13 cellular contexts compared by ENCODE assay signal in genomic region chr17:49998836-49999511, GRCh38. TPM values are rescaled to one million over a fixed set of nuclear protein-coding genes. Genes with fewer than 3 reads are reported as not detected.
A peak's percentile ranks its signal among the peaks of the same experiment; 100 is the strongest.
DNase-seq lines count a peak whose midpoint lies in the region; ATAC-seq, FAIRE-seq and TF ChIP-seq lines count a peak whose summit lies in the region.
"Had no signal": no experiment of that assay in that cellular context is flagged by ENCODE, and none has a peak within 500 bp of the region (broad histone marks: within the 10 kb centered on the region; RNA-seq: fewer than 3 reads in every experiment).

No MANE protein-coding gene starts in this region.

- TF ChIP-seq POLR2A in HCT116 (IDR thresholded peaks at IDR 0.05; ENCODE audit: borderline replicate concordance, extremely low read depth, insufficient read depth, insufficient read length) (no peak), GM12878 (IDR thresholded peaks at IDR 0.05; ENCODE audit: low read depth, low read length) (no peak)

- DNase-seq in HCT116 (ENCODE audit: low read depth, low spot score) (no peak), GM12878 (ENCODE audit: low read depth, low spot score) (no peak), BE2C (no peak), SW 1271 (lab: John Stamatoyannopoulos, UW) (no peak), chondrocyte (ENCODE audit: low spot score) (no peak)

- H3K4me3 ChIP-seq in DOHH2 (ENCODE audit: low read length) (no peak overlapping the region), HCT116 (replicated peaks in 1 of 2; ENCODE audit: low read depth in 1 of 2, low read length in 2 of 2) (no peak overlapping the region), GM12878 (no peak overlapping the region), neuron (ENCODE audit: low read length) (no peak overlapping the region), BE2C (ENCODE audit: low read depth, low read length) (no peak overlapping the region; the same call in 1 of the 2 replicates)
- H3K4me3 ChIP-seq: sigmoid colon had no signal

- no peaks in the 10 kb centered on the region for H3K79me2 ChIP-seq in DOHH2 (ENCODE audit: control insufficient read depth, low read length)
- no peaks in the 10 kb centered on the region for H3K79me2 ChIP-seq in HCT116 (ENCODE audit: insufficient read depth, low read length)
- no peaks in the 10 kb centered on the region for H3K79me2 ChIP-seq in GM12878 (ENCODE audit: control insufficient read depth, insufficient read depth, low read length)

- intact Hi-C loops in HCT116 (cut with micrococcal nuclease), result loop anchor here (1.0 kb wide), 2 partner anchors 119 to 138 kb away; no protein-coding TSS in a partner anchor
- intact Hi-C loops in GM12878 (cut with micrococcal nuclease; ENCODE audit: unreplicated experiment), result loop anchor here (1.0 to 10.0 kb wide), 4 partner anchors 47 to 294 kb away; partner anchors contain the start of gene SLC35B1

- no peak overlapping the region for H3K27ac ChIP-seq in DOHH2 (ENCODE audit: low read depth, low read length)
- H3K27ac ChIP-seq in HCT116 (ENCODE audit: low read depth, low read length), result no peak overlapping the region
- no peak overlapping the region for H3K27ac ChIP-seq in GM12878 (ENCODE audit: control insufficient read depth, insufficient read depth)
- H3K27ac ChIP-seq: sigmoid colon had no signal

- peaks cover 63% of the 10 kb centered on the region for H3K27me3 Mint-ChIP-seq in chondrocyte (ENCODE audit: low read depth)

- RAD21 ChIA-PET in HCT116 (lab: Charles Lee; ENCODE audit: low non-redundant PET in 1 of 2, low total read pairs in 2 of 2, uncharacterized antibody in 2 of 2, unreplicated experiment in 2 of 2), result interaction anchor here (0.6 to 3.5 kb wide), 21 partner anchors 30 to 431 kb away, joined by 3 to 36 read pairs (median 5); partner anchors contain the start of genes ITGA3 (in 1 of the 2) and SLC35B1 (in 1 of the 2)
- RAD21 ChIA-PET in GM12878 (lab: Charles Lee; ENCODE audit: unreplicated experiment), result interaction anchor here (0.6 to 3.4 kb wide), 17 partner anchors 12 to 433 kb away, joined by 3 to 19 read pairs (median 7); no protein-coding TSS in a partner anchor

- TF ChIP-seq CTCF in DOHH2 (IDR thresholded peaks at IDR 0.05; ENCODE audit: low read depth, low read length, poor library complexity, severe bottlenecking) (no peak), HCT116 (IDR thresholded peaks at IDR 0.05 in 2 of 3, conservative IDR thresholded peaks at IDR 0.05 in 1 of 3; ENCODE audit: borderline replicate concordance in 1 of 3, insufficient read depth in 1 of 3, low read depth in 2 of 3, low read length in 2 of 3) (no peak), GM12878 (IDR thresholded peaks at IDR 0.05 in 2 of 3, conservative IDR thresholded peaks at IDR 0.05 in 1 of 3; ENCODE audit: control insufficient read depth in 2 of 3, extremely low read depth in 1 of 3, insufficient read depth in 1 of 3, low read depth in 3 of 3, low read length in 3 of 3) (no peak), BE2C (IDR thresholded peaks at IDR 0.05; ENCODE audit: low read depth, low read length) (no peak), chondrocyte (IDR thresholded peaks at IDR 0.05) (no peak)

- in situ Hi-C loops in GM12878 (cut with MboI), result loop anchor here (5.0 to 10.0 kb wide), 2 partner anchors 294 to 427 kb away; partner anchors contain the start of gene SLC35B1

- H3K27me3 ChIP-seq in DOHH2 (ENCODE audit: control insufficient read depth, low read length) (peaks cover 65% of the 10 kb centered on the region), HCT116 (ENCODE audit: insufficient read depth, low read length) (peaks cover 6% of the 10 kb centered on the region; the same call in 1 of the 2 replicates), GM12878 (replicated peaks in 1 of 2; ENCODE audit: control insufficient read depth in 2 of 2, insufficient read depth in 2 of 2, low read length in 1 of 2) (peaks cover 10 to 26% of the 10 kb centered on the region in 2 experiments), neuron (ENCODE audit: insufficient read depth, low read length) (peaks cover 53% of the 10 kb centered on the region), BE2C (peaks cover 43% of the 10 kb centered on the region)

- SMC1A ChIA-PET in GM12878 (lab: Charles Lee; ENCODE audit: uncharacterized antibody, unreplicated experiment), result interaction anchor here (0.7 to 3.4 kb wide), 18 partner anchors 27 to 590 kb away, joined by 3 to 20 read pairs (median 4); no protein-coding TSS in a partner anchor

- no TSS peak for BruUV-seq in HCT116 (replicated peaks; lab: Mats Ljungman, UMichigan)
- no TSS peak for BruUV-seq in GM12878 (replicated peaks; lab: Mats Ljungman, UMichigan)

- H3K4me2 ChIP-seq in DOHH2 (ENCODE audit: low read length) (peak overlapping the region; percentile 44), HCT116 (ENCODE audit: low read length) (peak overlapping the region; percentile 91), GM12878 (ENCODE audit: control insufficient read depth, insufficient read depth) (no peak overlapping the region)

- H3K27ac Mint-ChIP-seq in chondrocyte (ENCODE audit: unreplicated experiment), result no peak overlapping the region
- H3K27ac Mint-ChIP-seq: activated naive CD4-positive, alpha-beta T cell treated with anti-CD3 and anti-CD28 coated beads for 36 hours had no signal

- H3K9ac ChIP-seq in HCT116 (ENCODE audit: low read length) (no peak overlapping the region), GM12878 (ENCODE audit: control insufficient read depth, insufficient read depth, low read length) (peak overlapping the region; percentile 29; the same call in 1 of the 2 replicates)

- CTCF ChIA-PET in HCT116 (lab: Charles Lee) (interaction anchor here (0.6 to 5.6 kb wide), 33 partner anchors 11 to 442 kb away, joined by 3 to 196 read pairs (median 10); partner anchors contain the start of genes ITGA3, KAT7, SLC35B1 and TAC4), GM12878 (lab: Yijun Ruan, JAX) (interaction anchor here (0.6 to 9.3 kb wide), 52 partner anchors 9 to 574 kb away, joined by 3 to 105 read pairs (median 6); partner anchors contain the start of genes DLX4, ITGA3, PDK2 and SLC35B1)

- H3K9me3 ChIP-seq in DOHH2 (ENCODE audit: control insufficient read depth, insufficient read depth, low read length) (no peaks in the 10 kb centered on the region), HCT116 (ENCODE audit: control insufficient read depth in 1 of 2, insufficient read depth in 1 of 2, low read depth in 1 of 2, low read length in 2 of 2) (no peaks in the 10 kb centered on the region), GM12878 (replicated peaks; ENCODE audit: control insufficient read depth, insufficient read depth, low read length) (no peaks in the 10 kb centered on the region; the same call in 1 of the 3 replicates), neuron (ENCODE audit: low read length) (peaks cover 3% of the 10 kb centered on the region), BE2C (no peaks in the 10 kb centered on the region)
- H3K9me3 ChIP-seq: sigmoid colon had no signal

- no peak for TF ChIP-seq EP300 in GM12878 (IDR thresholded peaks at IDR 0.05; ENCODE audit: borderline replicate concordance in 1 of 2, control insufficient read depth in 1 of 2, low read depth in 2 of 2, low read length in 2 of 2)

- H2AFZ ChIP-seq in HCT116 (ENCODE audit: low read depth, low read length, poor library complexity, severe bottlenecking), result peak overlapping the region; percentile 19
- peak overlapping the region; percentile 91 for H2AFZ ChIP-seq in GM12878 (ENCODE audit: control insufficient read depth, low read depth, low read length)
- H2AFZ ChIP-seq in neuron (ENCODE audit: low read depth, low read length), result peak overlapping the region; percentile 77

- no peaks in the 10 kb centered on the region for H4K20me1 ChIP-seq in DOHH2 (ENCODE audit: control insufficient read depth, insufficient read depth, low read depth, low read length)
- no peaks in the 10 kb centered on the region for H4K20me1 ChIP-seq in HCT116 (ENCODE audit: insufficient read depth)
- H4K20me1 ChIP-seq in GM12878 (ENCODE audit: control insufficient read depth, insufficient read depth), result no peaks in the 10 kb centered on the region

- FAIRE-seq in GM12878 (lab: Jason Lieb, UNC), result no peak

- H3K4me1 ChIP-seq in DOHH2 (ENCODE audit: control insufficient read depth, low read length) (peaks cover 10% of the 10 kb centered on the region), HCT116 (ENCODE audit: control insufficient read depth in 1 of 2, insufficient read depth in 2 of 2, low read length in 2 of 2) (peaks cover 14 to 30% of the 10 kb centered on the region in 2 experiments), GM12878 (ENCODE audit: control insufficient read depth, insufficient read depth, low read length) (0 out of 2 replicates have a peak, but pooled peaks cover 3% of the 10 kb centered on the region), neuron (ENCODE audit: insufficient read depth, low read length) (peaks cover 6% of the 10 kb centered on the region), BE2C (no peaks in the 10 kb centered on the region)

- ATAC-seq in HCT116 (no peak), GM12878 (no peak), HG02852 (IDR thresholded peaks at IDR 0.05; ENCODE audit: unreplicated experiment) (no peak)

- TF ChIP-seq RAD21 in HCT116 (IDR thresholded peaks at IDR 0.05; ENCODE audit: low read depth) (no peak), GM12878 (IDR thresholded peaks at IDR 0.05; ENCODE audit: insufficient read depth, low read depth, low read length) (no peak)

- H3F3A ChIP-seq in DOHH2 (ENCODE audit: control insufficient read depth, insufficient read depth), result no peaks in the 10 kb centered on the region

- POLR2A ChIA-PET in HCT116 (lab: Charles Lee) (interaction anchor here (1.0 to 2.5 kb wide), 5 partner anchors 46 to 291 kb away, joined by 3 to 15 read pairs (median 5); partner anchors contain the start of genes ITGA3, KAT7 and SLC35B1), GM12878 (lab: Charles Lee) (no interaction called here)

- no peaks in the 10 kb centered on the region for H3K9me3 Mint-ChIP-seq in chondrocyte (ENCODE audit: low read depth)
- H3K9me3 Mint-ChIP-seq: activated naive CD4-positive, alpha-beta T cell treated with anti-CD3 and anti-CD28 coated beads for 36 hours; IgD-negative memory B cell had no signal

- peaks cover 2% of the 10 kb centered on the region for H3K36me3 Mint-ChIP-seq in chondrocyte (ENCODE audit: low read depth)
- H3K36me3 Mint-ChIP-seq: IgD-negative memory B cell had no signal

- no peak overlapping the region for H3K4me3 Mint-ChIP-seq in chondrocyte (ENCODE audit: unreplicated experiment)
- H3K4me3 Mint-ChIP-seq: activated naive CD4-positive, alpha-beta T cell treated with anti-CD3 and anti-CD28 coated beads for 36 hours had no signal

- H3K9me2 ChIP-seq in DOHH2 (replicated peaks; ENCODE audit: control insufficient read depth, low read length) (no peaks in the 10 kb centered on the region), HCT116 (ENCODE audit: insufficient read depth) (no peaks in the 10 kb centered on the region)

- H3K36me3 ChIP-seq in DOHH2 (ENCODE audit: control insufficient read depth, low read length) (no peaks in the 10 kb centered on the region), HCT116 (ENCODE audit: control insufficient read depth in 1 of 2, insufficient read depth in 2 of 2, low read length in 2 of 2) (no peaks in the 10 kb centered on the region), GM12878 (ENCODE audit: control insufficient read depth in 2 of 2, insufficient read depth in 2 of 2, low read length in 1 of 2) (no peaks in the 10 kb centered on the region), neuron (ENCODE audit: insufficient read depth, low read length) (no peaks in the 10 kb centered on the region), BE2C (no peaks in the 10 kb centered on the region)
- H3K36me3 ChIP-seq: sigmoid colon had no signal

- 29% methylated on average over 11 of the region's 11 CpGs for WGBS in GM12878 (ENCODE audit: insufficient coverage, insufficient replicate concordance, low lambda C conversion rate, missing lambda C conversion rate)

- H3K4me1 Mint-ChIP-seq in chondrocyte (ENCODE audit: low read depth), result peaks cover 24% of the 10 kb centered on the region

RNA-seq across cellular contexts. Expression of gene DLX3, which starts 4.0 kb away (rescaled TPM):
- total RNA-seq in HCT116 (2021; ENCODE audit: unreplicated experiment) (not detected), GM12878 (2014; rRNA removed) (not detected in 2 replicates), GM12878 (2014; rRNA removed; fragmentation: Illumina TruSeq; extraction: Trizol) (not detected in 2 replicates), GM12878 (2021) (not detected in 2 replicates), chondrocyte (0.10 TPM in 1 of 3 replicates, not detected in the others)
- polyA plus RNA-seq in HCT116 (2012), result 0.04 TPM in 1 of 2 replicates, not detected in the other
- not detected in 2 replicates for total RNA-seq in GM12878 (2013; cell fraction: nucleolus; rRNA removed)
- not detected for polyA plus RNA-seq in GM12878 (2011; ENCODE audit: low read depth)
- polyA plus RNA-seq in GM12878 (2011; rRNA removed) (not detected in 2 replicates), GM12878 (2014; fragmentation: Illumina TruSeq; extraction: Trizol) (not detected in 2 replicates), GM12878 (2014; fragmentation: Nextera tagmentation; extraction: Ambion mirVana) (not detected), GM12878 (2014; rRNA removed) (not detected in 2 replicates), GM12878 (2016; fragmentation: Nextera tagmentation; extraction: Ambion mirVana) (not detected)
- polyA plus RNA-seq in GM12878 (2011; cell fraction: cytosol; rRNA removed), result not detected in 2 replicates
- not detected in 2 replicates for polyA plus RNA-seq in GM12878 (2011; cell fraction: nucleus; rRNA removed)
- not detected in 2 replicates for polyA plus RNA-seq in GM12878 (2012)
- not detected in 2 replicates for polyA minus RNA-seq in GM12878 (2011; rRNA and poly(A)+ RNA removed)
- not detected in 2 replicates for polyA minus RNA-seq in GM12878 (2011; cell fraction: cytosol; rRNA and poly(A)+ RNA removed)
- polyA minus RNA-seq in GM12878 (2011; cell fraction: nucleus; rRNA and poly(A)+ RNA removed), result not detected in 2 replicates
- polyA plus RNA-seq in BE2C (2012; ENCODE audit: insufficient read depth, insufficient read length, low read depth), result not detected
- total RNA-seq: activated naive CD4-positive, alpha-beta T cell treated with anti-CD3 and anti-CD28 coated beads for 36 hours; liver; occipital lobe had no signal
- polyA plus RNA-seq: IgD-negative memory B cell, liver had no signal

RNA-seq across cellular contexts. Expression of gene DLX4, which starts 30.0 kb away (rescaled TPM):
- total RNA-seq in HCT116 (2021; ENCODE audit: unreplicated experiment) (14.0 TPM), GM12878 (2014; rRNA removed) (0.17 TPM in 1 of 2 replicates, not detected in the other), GM12878 (2014; rRNA removed; fragmentation: Illumina TruSeq; extraction: Trizol) (0.09 TPM in 1 of 2 replicates, not detected in the other), GM12878 (2021) (0.23 and 0.43 TPM in 2 replicates), chondrocyte (0.12 TPM in 1 of 3 replicates, not detected in the others)
- 11.5 and 12.4 TPM in 2 replicates for polyA plus RNA-seq in HCT116 (2012)
- total RNA-seq in GM12878 (2013; cell fraction: nucleolus; rRNA removed), result not detected in 2 replicates
- not detected for polyA plus RNA-seq in GM12878 (2011; ENCODE audit: low read depth)
- polyA plus RNA-seq in GM12878 (2011; rRNA removed) (0.15 and 0.26 TPM in 2 replicates), GM12878 (2014; fragmentation: Illumina TruSeq; extraction: Trizol) (0.13 and 0.24 TPM in 2 replicates), GM12878 (2014; fragmentation: Nextera tagmentation; extraction: Ambion mirVana) (under 1 TPM; 0.05 to 0.09 TPM), GM12878 (2014; rRNA removed) (0.29 and 0.43 TPM in 2 replicates), GM12878 (2016; fragmentation: Nextera tagmentation; extraction: Ambion mirVana) (under 1 TPM; 0.13 to 0.16 TPM)
- polyA plus RNA-seq in GM12878 (2011; cell fraction: cytosol; rRNA removed), result 0.16 and 0.27 TPM in 2 replicates
- polyA plus RNA-seq in GM12878 (2011; cell fraction: nucleus; rRNA removed), result 3.0 and 3.2 TPM in 2 replicates
- 0.34 and 0.39 TPM in 2 replicates for polyA plus RNA-seq in GM12878 (2012)
- polyA minus RNA-seq in GM12878 (2011; rRNA and poly(A)+ RNA removed), result 0.21 TPM in 1 of 2 replicates, not detected in the other
- polyA minus RNA-seq in GM12878 (2011; cell fraction: cytosol; rRNA and poly(A)+ RNA removed), result not detected in 2 replicates
- not detected in 2 replicates for polyA minus RNA-seq in GM12878 (2011; cell fraction: nucleus; rRNA and poly(A)+ RNA removed)
- 0.42 TPM for polyA plus RNA-seq in BE2C (2012; ENCODE audit: insufficient read depth, insufficient read length, low read depth)
- total RNA-seq: liver, occipital lobe, sigmoid colon had no signal
- polyA plus RNA-seq: IgD-negative memory B cell, liver had no signal

RNA-seq across cellular contexts. Expression of gene ITGA3, which starts 56.9 kb away (rescaled TPM):
- 392 TPM for total RNA-seq in HCT116 (2021; ENCODE audit: unreplicated experiment)
- polyA plus RNA-seq in HCT116 (2012), result 522 and 560 TPM in 2 replicates
- total RNA-seq in GM12878 (2013; cell fraction: nucleolus; rRNA removed), result 22.3 and 23.3 TPM in 2 replicates
- 10.3 and 13.4 TPM in 2 replicates for total RNA-seq in GM12878 (2014; rRNA removed)
- 6.6 and 6.9 TPM in 2 replicates for total RNA-seq in GM12878 (2014; rRNA removed; fragmentation: Illumina TruSeq; extraction: Trizol)
- 12.5 and 14.3 TPM in 2 replicates for total RNA-seq in GM12878 (2021)
- polyA plus RNA-seq in GM12878 (2011; ENCODE audit: low read depth), result 1.8 TPM
- 4.3 and 6.9 TPM in 2 replicates for polyA plus RNA-seq in GM12878 (2011; rRNA removed)
- 10.9 and 12.4 TPM in 2 replicates for polyA plus RNA-seq in GM12878 (2011; cell fraction: cytosol; rRNA removed)
- 28.4 and 35.6 TPM in 2 replicates for polyA plus RNA-seq in GM12878 (2011; cell fraction: nucleus; rRNA removed)
- 3.0 and 3.2 TPM in 2 replicates for polyA plus RNA-seq in GM12878 (2012)
- 3.8 and 6.6 TPM in 2 replicates for polyA plus RNA-seq in GM12878 (2014; fragmentation: Illumina TruSeq; extraction: Trizol)
- under 1 TPM; 0.29 to 0.86 TPM for polyA plus RNA-seq in GM12878 (2014; fragmentation: Nextera tagmentation; extraction: Ambion mirVana)
- 7.1 and 10.5 TPM in 2 replicates for polyA plus RNA-seq in GM12878 (2014; rRNA removed)
- 1 to 10 TPM; 4.0 to 4.6 TPM for polyA plus RNA-seq in GM12878 (2016; fragmentation: Nextera tagmentation; extraction: Ambion mirVana)
- polyA minus RNA-seq in GM12878 (2011; rRNA and poly(A)+ RNA removed), result 15.2 and 22.9 TPM in 2 replicates
- polyA minus RNA-seq in GM12878 (2011; cell fraction: cytosol; rRNA and poly(A)+ RNA removed), result 12.0 and 17.7 TPM in 2 replicates
- 20.2 and 36.4 TPM in 2 replicates for polyA minus RNA-seq in GM12878 (2011; cell fraction: nucleus; rRNA and poly(A)+ RNA removed)
- polyA plus RNA-seq in BE2C (2012; ENCODE audit: insufficient read depth, insufficient read length, low read depth), result 3.4 TPM
- 85.8 to 236 TPM (median 216 TPM) in 3 replicates for total RNA-seq in chondrocyte

Comparison
In these comparisons a context has a peak if more than half of its experiments do, and no peak if none do; other contexts are left out.
1. H2AFZ ChIP-seq: peak in every context shown above with its lines; median percentile 91 in GM12878; 77 in neuron; 19 in HCT116.
2. RNA of gene DLX4, which starts 30.0 kb away (total RNA-seq): 14.0 TPM in HCT116 (single experiment); 0.09 to 0.43 TPM in GM12878 and 0.12 TPM in chondrocyte; every median in the first group is over 10 times any median in the second.